Comparison of ENCODE assay signal across 1 cellular context in the genomic region with DNA sequence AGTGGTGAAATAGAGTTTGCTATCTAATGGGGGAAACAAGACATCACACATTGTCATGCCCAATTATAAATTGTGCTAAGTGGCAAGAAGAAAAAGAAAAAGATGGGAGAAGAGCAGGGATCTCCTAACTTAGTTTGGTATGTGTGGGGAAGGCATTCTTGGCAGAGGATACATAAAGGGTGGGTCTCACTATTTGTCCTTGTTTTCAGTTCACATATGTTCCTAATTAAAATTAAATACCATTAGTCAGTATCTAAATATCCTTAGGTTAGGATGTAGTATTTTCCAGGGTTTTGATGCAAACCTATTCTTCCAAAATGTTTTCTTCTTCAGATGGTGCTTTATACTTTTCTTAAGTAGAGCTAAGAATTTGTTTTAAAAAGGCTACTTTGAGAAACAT.
TF ChIP-seq lines count a peak whose summit lies in the region.

No MANE protein-coding gene starts in this region.

TF ChIP-seq in SK-N-SH, 30 proteins besides CTCF, POLR2A, EP300 and RAD21 (continued from another document):
- TF ChIP-seq, protein P1, sequence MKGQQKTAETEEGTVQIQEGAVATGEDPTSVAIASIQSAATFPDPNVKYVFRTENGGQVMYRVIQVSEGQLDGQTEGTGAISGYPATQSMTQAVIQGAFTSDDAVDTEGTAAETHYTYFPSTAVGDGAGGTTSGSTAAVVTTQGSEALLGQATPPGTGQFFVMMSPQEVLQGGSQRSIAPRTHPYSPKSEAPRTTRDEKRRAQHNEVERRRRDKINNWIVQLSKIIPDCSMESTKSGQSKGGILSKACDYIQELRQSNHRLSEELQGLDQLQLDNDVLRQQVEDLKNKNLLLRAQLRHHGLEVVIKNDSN (IDR thresholded peaks at IDR 0.05; ENCODE audit: borderline replicate concordance, low read depth): no peak
- no peak for TF ChIP-seq SIN3A (IDR thresholded peaks at IDR 0.05; ENCODE audit: borderline replicate concordance, low read depth, low read length)
- no peak for TF ChIP-seq GABPA (IDR thresholded peaks at IDR 0.05; ENCODE audit: low read depth)
- TF ChIP-seq, protein P2, sequence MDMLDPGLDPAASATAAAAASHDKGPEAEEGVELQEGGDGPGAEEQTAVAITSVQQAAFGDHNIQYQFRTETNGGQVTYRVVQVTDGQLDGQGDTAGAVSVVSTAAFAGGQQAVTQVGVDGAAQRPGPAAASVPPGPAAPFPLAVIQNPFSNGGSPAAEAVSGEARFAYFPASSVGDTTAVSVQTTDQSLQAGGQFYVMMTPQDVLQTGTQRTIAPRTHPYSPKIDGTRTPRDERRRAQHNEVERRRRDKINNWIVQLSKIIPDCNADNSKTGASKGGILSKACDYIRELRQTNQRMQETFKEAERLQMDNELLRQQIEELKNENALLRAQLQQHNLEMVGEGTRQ (IDR thresholded peaks at IDR 0.05; ENCODE audit: borderline replicate concordance, low read depth, low read length): no peak
- no peak for TF ChIP-seq TEAD4 (IDR thresholded peaks at IDR 0.05; ENCODE audit: borderline replicate concordance, insufficient read depth)
- TF ChIP-seq TCF12 (IDR thresholded peaks at IDR 0.05): no peak
- TF ChIP-seq, protein P3, sequence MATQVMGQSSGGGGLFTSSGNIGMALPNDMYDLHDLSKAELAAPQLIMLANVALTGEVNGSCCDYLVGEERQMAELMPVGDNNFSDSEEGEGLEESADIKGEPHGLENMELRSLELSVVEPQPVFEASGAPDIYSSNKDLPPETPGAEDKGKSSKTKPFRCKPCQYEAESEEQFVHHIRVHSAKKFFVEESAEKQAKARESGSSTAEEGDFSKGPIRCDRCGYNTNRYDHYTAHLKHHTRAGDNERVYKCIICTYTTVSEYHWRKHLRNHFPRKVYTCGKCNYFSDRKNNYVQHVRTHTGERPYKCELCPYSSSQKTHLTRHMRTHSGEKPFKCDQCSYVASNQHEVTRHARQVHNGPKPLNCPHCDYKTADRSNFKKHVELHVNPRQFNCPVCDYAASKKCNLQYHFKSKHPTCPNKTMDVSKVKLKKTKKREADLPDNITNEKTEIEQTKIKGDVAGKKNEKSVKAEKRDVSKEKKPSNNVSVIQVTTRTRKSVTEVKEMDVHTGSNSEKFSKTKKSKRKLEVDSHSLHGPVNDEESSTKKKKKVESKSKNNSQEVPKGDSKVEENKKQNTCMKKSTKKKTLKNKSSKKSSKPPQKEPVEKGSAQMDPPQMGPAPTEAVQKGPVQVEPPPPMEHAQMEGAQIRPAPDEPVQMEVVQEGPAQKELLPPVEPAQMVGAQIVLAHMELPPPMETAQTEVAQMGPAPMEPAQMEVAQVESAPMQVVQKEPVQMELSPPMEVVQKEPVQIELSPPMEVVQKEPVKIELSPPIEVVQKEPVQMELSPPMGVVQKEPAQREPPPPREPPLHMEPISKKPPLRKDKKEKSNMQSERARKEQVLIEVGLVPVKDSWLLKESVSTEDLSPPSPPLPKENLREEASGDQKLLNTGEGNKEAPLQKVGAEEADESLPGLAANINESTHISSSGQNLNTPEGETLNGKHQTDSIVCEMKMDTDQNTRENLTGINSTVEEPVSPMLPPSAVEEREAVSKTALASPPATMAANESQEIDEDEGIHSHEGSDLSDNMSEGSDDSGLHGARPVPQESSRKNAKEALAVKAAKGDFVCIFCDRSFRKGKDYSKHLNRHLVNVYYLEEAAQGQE (IDR thresholded peaks at IDR 0.05; ENCODE audit: low read depth, low read length): no peak
